Comparison of ENCODE assay signal across 33 cellular contexts in the genomic region with DNA sequence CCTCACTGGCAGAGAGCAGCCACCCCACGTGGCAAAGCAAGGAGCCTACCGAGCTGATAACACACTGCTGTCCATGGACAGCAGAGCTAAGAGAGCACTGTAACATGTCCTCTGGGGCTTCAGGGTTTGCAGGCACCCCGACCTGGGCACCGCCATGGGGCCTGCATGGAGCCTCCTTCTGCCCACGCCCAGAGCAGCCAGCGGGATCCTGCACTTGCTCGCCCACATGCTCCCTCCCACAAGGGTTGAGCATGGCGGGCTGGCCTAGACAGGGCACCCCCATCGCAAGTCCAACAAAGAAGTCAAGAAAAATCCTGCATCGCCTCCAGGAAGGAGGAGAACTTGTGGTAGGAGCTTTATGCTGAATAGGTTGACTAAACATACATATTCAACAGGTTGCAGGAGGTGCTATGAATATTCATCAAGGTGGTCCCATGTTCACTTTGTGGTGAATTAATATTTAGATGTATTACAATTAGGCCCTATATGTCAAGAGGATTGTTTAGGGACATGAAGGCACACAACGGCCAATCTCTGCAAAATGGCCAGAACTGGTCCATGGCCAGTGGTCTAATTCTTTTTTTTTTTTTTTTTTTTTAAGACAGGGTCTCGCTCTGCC.
"Had no signal": no experiment of that assay in that cellular context is flagged by ENCODE, and none has a peak within 500 bp of the region (broad histone marks: within the 10 kb centered on the region; RNA-seq: fewer than 3 reads in every experiment).

No MANE protein-coding gene starts in this region.

- DNase-seq: activated B cell treated with CpG ODN at 0.5 μM for 24 hours; activated CD4-positive, alpha-beta T cell treated with anti-CD3 and anti-CD28 coated beads for 48 hours; activated CD4-positive, alpha-beta T cell treated with anti-CD3 and anti-CD28 coated beads, Interleukin-2, amount 50 U/mL, for 1 hour; activated CD4-positive, alpha-beta T cell treated with anti-CD3 and anti-CD28 coated beads, Interleukin-2, amount 50 U/mL, for 48 hours; activated CD8-positive, alpha-beta memory T cell treated with anti-CD3 and anti-CD28 coated beads for 24 hours; activated CD8-positive, alpha-beta T cell treated with anti-CD3 and anti-CD28 coated beads for 36 hours; activated effector memory CD4-positive, alpha-beta T cell treated with Interleukin-2 at 50 U/mL for 16 hours; activated gamma-delta T cell treated with Interleukin-2 at 50 U/mL for 16 hours; activated naive CD4-positive, alpha-beta T cell treated with anti-CD3 and anti-CD28 coated beads, Interleukin-2, amount 50 U/mL, for 16 hours; activated naive CD4-positive, alpha-beta T cell treated with Interleukin-2 at 50 U/mL for 16 hours; activated T-cell treated with anti-CD3 and anti-CD28 coated beads, Interleukin-2, amount 50 U/mL, for 4 hours; amniotic stem cell; anterior cingulate cortex; brain microvascular endothelial cell; cortex of kidney; dermis blood vessel endothelial cell; effector CD4-positive, alpha-beta T cell; effector memory CD8-positive, alpha-beta T cell; esophagus squamous epithelium; foreskin melanocyte; heart right ventricle; T-helper 17 cell; T1000; WERI-Rb-1 had no signal

- H3K27ac Mint-ChIP-seq: activated B cell treated with CpG ODN at 0.5 μM for 24 hours; activated CD8-positive, alpha-beta T cell treated with anti-CD3 and anti-CD28 coated beads for 36 hours; activated naive CD8-positive, alpha-beta T cell; activated T-helper 17 cell treated with anti-CD3 and anti-CD28 coated beads, Interleukin-2, amount 50 U/mL, for 72 hours; effector memory CD8-positive, alpha-beta T cell; T-helper 17 cell; T-helper 2 cell treated with Interferon-gamma antibody and Interleukin-4, amounts not matched to agents 5 μg/mL and 100 μg/mL, for 36 hours had no signal

- FAIRE-seq: astrocyte, bronchial epithelial cell, colon had no signal

- ATAC-seq: activated CD4-positive, CD25-positive, alpha-beta regulatory T cell treated with anti-CD3 and anti-CD28 coated beads, Interleukin-2, amount 50 U/mL, for 24 hours; activated CD8-positive, alpha-beta T cell treated with anti-CD3 and anti-CD28 coated beads for 36 hours; activated T-cell treated with anti-CD3 and anti-CD28 coated beads, Interleukin-2, amount 50 U/mL, for 4 hours; activated T-helper 17 cell treated with anti-CD3 and anti-CD28 coated beads, Interleukin-2, amount 50 U/mL, for 72 hours; effector memory CD8-positive, alpha-beta T cell; gastroesophageal sphincter; heart right ventricle; T-helper 17 cell had no signal

- H3K36me3 Mint-ChIP-seq: activated naive CD8-positive, alpha-beta T cell had no signal

- H3K27me3 ChIP-seq: brain microvascular endothelial cell, esophagus squamous epithelium, gastroesophageal sphincter, heart right ventricle had no signal

- H3K9me3 ChIP-seq: esophagus squamous epithelium, gastroesophageal sphincter, heart right ventricle had no signal

- H3K36me3 ChIP-seq: brain microvascular endothelial cell, esophagus squamous epithelium, gastroesophageal sphincter, heart right ventricle had no signal

- H3K27me3 Mint-ChIP-seq: activated B cell treated with CpG ODN at 0.5 μM for 24 hours; activated CD8-positive, alpha-beta T cell treated with anti-CD3 and anti-CD28 coated beads for 36 hours; activated naive CD8-positive, alpha-beta T cell; activated T-helper 17 cell treated with anti-CD3 and anti-CD28 coated beads, Interleukin-2, amount 50 U/mL, for 72 hours; central memory CD8-positive, alpha-beta T cell; effector memory CD8-positive, alpha-beta T cell; T-helper 17 cell had no signal

- H3K9me3 Mint-ChIP-seq: activated B cell treated with CpG ODN at 0.5 μM for 24 hours; activated CD8-positive, alpha-beta T cell treated with anti-CD3 and anti-CD28 coated beads for 36 hours; activated T-cell treated with anti-CD3 and anti-CD28 coated beads, Interleukin-2, amount 50 U/mL, for 4 hours; activated T-helper 17 cell treated with anti-CD3 and anti-CD28 coated beads, Interleukin-2, amount 50 U/mL, for 72 hours; central memory CD8-positive, alpha-beta T cell; effector memory CD8-positive, alpha-beta T cell; T-helper 2 cell treated with Interferon-gamma antibody and Interleukin-4, amounts not matched to agents 5 μg/mL and 100 μg/mL, for 36 hours had no signal

- H3K27ac ChIP-seq: brain microvascular endothelial cell, esophagus squamous epithelium, gastroesophageal sphincter, heart right ventricle, WERI-Rb-1 had no signal

- H3K4me3 ChIP-seq: esophagus squamous epithelium, gastroesophageal sphincter, heart right ventricle had no signal

- H3K4me3 Mint-ChIP-seq: activated B cell treated with CpG ODN at 0.5 μM for 24 hours; activated CD8-positive, alpha-beta T cell treated with anti-CD3 and anti-CD28 coated beads for 36 hours; activated naive CD8-positive, alpha-beta T cell; activated T-cell treated with anti-CD3 and anti-CD28 coated beads, Interleukin-2, amount 50 U/mL, for 4 hours; activated T-helper 17 cell treated with anti-CD3 and anti-CD28 coated beads, Interleukin-2, amount 50 U/mL, for 72 hours; central memory CD8-positive, alpha-beta T cell; effector memory CD8-positive, alpha-beta T cell; T-helper 17 cell; T-helper 2 cell treated with Interferon-gamma antibody and Interleukin-4, amounts not matched to agents 5 μg/mL and 100 μg/mL, for 36 hours had no signal
